Comparison of ENCODE assay signal across 16 cellular contexts in genomic region chr10:3747248-3747960, GRCh38. TPM values are rescaled to one million over a fixed set of nuclear protein-coding genes. Genes with fewer than 3 reads are reported as not detected.
DNase-seq lines count a peak whose midpoint lies in the region; ATAC-seq and TF ChIP-seq lines count a peak whose summit lies in the region.
"Had no signal": no experiment of that assay in that cellular context is flagged by ENCODE, and none has a peak within 500 bp of the region (broad histone marks: within the 10 kb centered on the region; RNA-seq: fewer than 3 reads in every experiment).

No MANE protein-coding gene starts in this region.

- no peak overlapping the region for H3K4me3 ChIP-seq in body of pancreas
- H3K4me3 ChIP-seq in esophagus muscularis mucosa, result peak overlapping the region; percentile 0 to 21 (median 13)
- no peak overlapping the region for H3K4me3 ChIP-seq in lung
- peak overlapping the region; percentile 5 for H3K4me3 ChIP-seq in suprapubic skin
- H3K4me3 ChIP-seq: MG63 had no signal

- H3K4me1 ChIP-seq in body of pancreas (peaks cover 38% of the 10 kb centered on the region), esophagus muscularis mucosa (peaks cover 35 to 50% (median 46%) of the 10 kb centered on the region in 4 donors), lung (ENCODE audit: control insufficient read depth in 2 of 2, insufficient read depth in 2 of 2, low read length in 2 of 2) (peaks cover 7 to 17% of the 10 kb centered on the region in 2 donors), suprapubic skin (peaks cover 30% of the 10 kb centered on the region)

- DNase-seq in body of pancreas (no peak), esophagus muscularis mucosa (ENCODE audit: extremely low spot score) (peak; percentile 87), lung (ENCODE audit: low spot score) (peak; percentile 20), suprapubic skin (ENCODE audit: low spot score in 2 of 2) (no peak), globus pallidus (ENCODE audit: low spot score) (no peak), T-helper 2 cell (no peak), substantia nigra (lab: John Stamatoyannopoulos, UW) (no peak)
- DNase-seq: activated effector memory CD4-positive, alpha-beta T cell treated with anti-CD3 and anti-CD28 coated beads, Interleukin-2, amount 50 U/mL, for 16 hours; anterior cingulate cortex; cortex of kidney; HCEC 1CT; MG63; NCI-H1930; NCI-H524; spleen; stimulated activated naive CD4-positive, alpha-beta T cell treated with Interleukin-2 at 50 U/mL for 16 hours had no signal

- no peaks in the 10 kb centered on the region for H3K36me3 ChIP-seq in body of pancreas (replicated peaks in 1 of 2; ENCODE audit: insufficient read depth in 1 of 2, low read depth in 2 of 2)
- no peaks in the 10 kb centered on the region for H3K36me3 ChIP-seq in esophagus muscularis mucosa
- no peaks in the 10 kb centered on the region for H3K36me3 ChIP-seq in lung (ENCODE audit: control insufficient read depth in 2 of 2, insufficient read depth in 2 of 2, low read length in 2 of 2)
- H3K36me3 ChIP-seq in suprapubic skin, result no peaks in the 10 kb centered on the region
- H3K36me3 ChIP-seq: MG63, spleen had no signal

- TF ChIP-seq POLR2A in body of pancreas (IDR thresholded peaks at IDR 0.05), result no peak
- no peak for TF ChIP-seq POLR2A in esophagus muscularis mucosa (IDR thresholded peaks at IDR 0.05; ENCODE audit: low read depth)
- no peak for TF ChIP-seq POLR2A in suprapubic skin (IDR thresholded peaks at IDR 0.05)

- ATAC-seq in body of pancreas (no peak), lung (ENCODE audit: insufficient read depth, low FRiP score) (no peak)

- 73 to 80% methylated on average over 24 to 27 of the region's 27 CpGs for WGBS in body of pancreas, 2 donors
- WGBS in esophagus muscularis mucosa, result 56% methylated on average over 18 of the region's 27 CpGs
- WGBS in lung, 2 donors, result 65 to 75% methylated on average over 27 of the region's 27 CpGs
- WGBS in suprapubic skin, result 85% methylated on average over 27 of the region's 27 CpGs

- TF ChIP-seq EP300 in esophagus muscularis mucosa (IDR thresholded peaks at IDR 0.05), result peak; percentile 35
- TF ChIP-seq EP300 in suprapubic skin (IDR thresholded peaks at IDR 0.05), result no peak

- peak overlapping the region in 3 of 4 donors; percentile 44 to 76 (median 73) for H3K27ac ChIP-seq in body of pancreas
- H3K27ac ChIP-seq in esophagus muscularis mucosa (replicated peaks in 1 of 4), result peak overlapping the region; percentile 79 to 95 (median 88)
- peak overlapping the region; percentile 42 to 61 for H3K27ac ChIP-seq in lung (ENCODE audit: low read depth in 1 of 2, low read length in 1 of 2)
- H3K27ac ChIP-seq in suprapubic skin, result peak overlapping the region; percentile 59
- H3K27ac ChIP-seq in substantia nigra (ENCODE audit: low read depth, low read length, poor library complexity, severe bottlenecking), result no peak overlapping the region
- H3K27ac ChIP-seq: spleen had no signal

- H3K27me3 ChIP-seq in body of pancreas (no peaks in the 10 kb centered on the region), esophagus muscularis mucosa (no peaks in the 10 kb centered on the region), lung (ENCODE audit: control insufficient read depth, insufficient read depth) (no peaks in the 10 kb centered on the region), suprapubic skin (no peaks in the 10 kb centered on the region)
- H3K27me3 ChIP-seq: MG63, spleen had no signal

- intact Hi-C loops in body of pancreas (cut with DNase I) (no loop called here), esophagus muscularis mucosa (cut with DNase I) (loop anchor here (10.0 kb wide), 1 partner anchor 263 kb away; no protein-coding TSS in a partner anchor)

- TF ChIP-seq CTCF in body of pancreas (IDR thresholded peaks at IDR 0.05) (no peak), esophagus muscularis mucosa (IDR thresholded peaks at IDR 0.05) (no peak), lung (IDR thresholded peaks at IDR 0.05; ENCODE audit: control extremely low read depth, extremely low read depth) (no peak), suprapubic skin (IDR thresholded peaks at IDR 0.05) (no peak)

- H3K9me3 ChIP-seq in body of pancreas (no peaks in the 10 kb centered on the region), esophagus muscularis mucosa (no peaks in the 10 kb centered on the region), lung (ENCODE audit: control insufficient read depth in 2 of 2, insufficient read depth in 1 of 2, low read length in 1 of 2) (no peaks in the 10 kb centered on the region), suprapubic skin (no peaks in the 10 kb centered on the region)
- H3K9me3 ChIP-seq: MG63, spleen had no signal

RNA-seq across cellular contexts. Expression of gene KLF6, which starts 37.6 kb away (rescaled TPM):
- 100 to 1,000 TPM in 1 of 2 donors, 10 to 100 TPM in 1; 92.1 to 294 TPM for total RNA-seq in body of pancreas
- 100 to 1,000 TPM; 114 to 145 (median 123) TPM for total RNA-seq in esophagus muscularis mucosa
- total RNA-seq in lung, result 100 to 1,000 TPM; 173 to 264 TPM
- 100 to 1,000 TPM in 1 of 2 donors, 10 to 100 TPM in 1; 45.6 to 146 TPM for polyA plus RNA-seq in lung
- total RNA-seq in suprapubic skin, result 100 to 1,000 TPM; 242 to 484 (median 276) TPM

Comparison
In these comparisons a context has a peak if more than half of its experiments do, and no peak if none do; other contexts are left out.
1. DNase-seq: peak in esophagus muscularis mucosa (single experiment) and lung (single experiment); none in body of pancreas (0 of 4), suprapubic skin (0 of 2), globus pallidus (single experiment), T-helper 2 cell (0 of 5) and substantia nigra (0 of 49).
2. H3K4me3 ChIP-seq: peak in esophagus muscularis mucosa (4 of 4) and suprapubic skin (single experiment); none in body of pancreas (0 of 2) and lung (single experiment).